In genomic region chr14:26596722-26597030, GRCh38 we compare ENCODE assay signal across 9 cellular contexts. TPM values are rescaled to one million over a fixed set of nuclear protein-coding genes. Genes with fewer than 3 reads are reported as not detected.
DNase-seq lines count a peak whose midpoint lies in the region; ATAC-seq and TF ChIP-seq lines count a peak whose summit lies in the region.
"Had no signal": no experiment of that assay in that cellular context is flagged by ENCODE, and none has a peak within 500 bp of the region (broad histone marks: within the 10 kb centered on the region; RNA-seq: fewer than 3 reads in every experiment).

No MANE protein-coding gene starts in this region.

- no peak for TF ChIP-seq EP300 in SK-N-SH (IDR thresholded peaks at IDR 0.05; ENCODE audit: borderline replicate concordance in 1 of 2, low read depth in 1 of 2, low read length in 1 of 2)

- TF ChIP-seq CTCF in SK-N-SH (IDR thresholded peaks at IDR 0.05) (no peak), brain (conservative IDR thresholded peaks at IDR 0.05) (no peak), lower leg skin (IDR thresholded peaks at IDR 0.05) (no peak), type B pancreatic cell (conservative IDR thresholded peaks at IDR 0.05) (no peak)

- H4K20me1 ChIP-seq in SK-N-SH (ENCODE audit: insufficient read depth) = no peaks in the 10 kb centered on the region

- peaks cover 6% of the 10 kb centered on the region for H3K36me3 Mint-ChIP-seq in brain
- peaks cover 5% of the 10 kb centered on the region for H3K36me3 Mint-ChIP-seq in type B pancreatic cell

- H3K9me3 Mint-ChIP-seq in brain (peaks cover 0 to 3% (median 0%) of the 10 kb centered on the region in 5 experiments), type B pancreatic cell (no peaks in the 10 kb centered on the region)

- no peak for ATAC-seq in SK-N-SH treated with all-trans-retinoic acid at 6 μM for 48 hours

- H3K4me1 Mint-ChIP-seq in brain (peaks cover 60% of the 10 kb centered on the region), type B pancreatic cell (ENCODE audit: unreplicated experiment) (peaks cover 3% of the 10 kb centered on the region)

- POLR2A ChIA-PET in SK-N-SH (lab: Yijun Ruan, JAX) = no interaction called here

- H3K4me3 Mint-ChIP-seq in brain (peak overlapping the region; percentile 96 to 100 (median 99)), type B pancreatic cell (peak overlapping the region; percentile 97)

- H3K9me3 ChIP-seq in SK-N-SH = no peaks in the 10 kb centered on the region
- H3K9me3 ChIP-seq: mucosa of descending colon had no signal

- peaks cover 15% of the 10 kb centered on the region; the same call in 1 of the 2 replicates for H3K27me3 ChIP-seq in SK-N-SH (ENCODE audit: insufficient read depth)

- H3K79me2 ChIP-seq in SK-N-SH (ENCODE audit: insufficient read depth) = no peaks in the 10 kb centered on the region

- peak overlapping the region; percentile 93 for H3K4me2 ChIP-seq in SK-N-SH

- H3K27me3 Mint-ChIP-seq in brain = peaks cover 21% of the 10 kb centered on the region
- peaks cover 48% of the 10 kb centered on the region for H3K27me3 Mint-ChIP-seq in type B pancreatic cell

- 4% methylated on average over 13 of the region's 13 CpGs for WGBS in SK-N-SH (ENCODE audit: low lambda C conversion rate)
- WGBS in lower leg skin, 2 donors = 2 to 6% methylated on average over 13 of the region's 13 CpGs

- no peaks in the 10 kb centered on the region for H3K9me2 ChIP-seq in SK-N-SH

- no peak for TF ChIP-seq POLR2A in lower leg skin (IDR thresholded peaks at IDR 0.05)

- intact Hi-C loops in lower leg skin (cut with DNase I; ENCODE audit: low total_unique reads) = no loop called here

- H3K4me1 ChIP-seq in SK-N-SH (ENCODE audit: control insufficient read depth in 1 of 2, insufficient read depth in 2 of 2, low read depth in 1 of 2, low read length in 1 of 2) = no peaks in the 10 kb centered on the region; a peak in 2 of 4 replicates

- H3K36me3 ChIP-seq in SK-N-SH (replicated peaks in 1 of 2; ENCODE audit: control insufficient read depth in 1 of 2, insufficient read depth in 2 of 2, low read length in 1 of 2) = no peaks in the 10 kb centered on the region

- no peak for TF ChIP-seq RAD21 in SK-N-SH (IDR thresholded peaks at IDR 0.05; ENCODE audit: low read length)

- peak overlapping the region; percentile 62 to 72 for H3K4me3 ChIP-seq in SK-N-SH (ENCODE audit: low read depth in 2 of 2, low read length in 1 of 2)
- peak overlapping the region; percentile 55 for H3K4me3 ChIP-seq in lower leg skin (ENCODE audit: low read depth, poor library complexity, severe bottlenecking)

- H3K27ac Mint-ChIP-seq in brain (peak overlapping the region; percentile 99), type B pancreatic cell (peak overlapping the region; percentile 67)

- peak overlapping the region; percentile 79; the same call in 1 of the 2 replicates for H2AFZ ChIP-seq in SK-N-SH (ENCODE audit: low read depth)

- CTCF ChIA-PET in SK-N-SH (lab: Yijun Ruan, JAX) = no interaction called here

- no peaks in the 10 kb centered on the region for H3F3A ChIP-seq in SK-N-SH (replicated peaks; ENCODE audit: insufficient read depth)

- H3K27ac ChIP-seq in SK-N-SH (ENCODE audit: low read depth in 2 of 2, low read length in 1 of 2) = no peak overlapping the region; a peak in 1 of 4 replicates

- no peak for DNase-seq in SK-N-SH
- DNase-seq in lower leg skin (ENCODE audit: low spot score in 2 of 2) = peak in 1 of 2 donors; percentile 83
- DNase-seq in type B pancreatic cell (ENCODE audit: extremely low spot score, unreplicated experiment) = no peak
- no peak for DNase-seq in GM03348 (ENCODE audit: low spot score)
- no peak for DNase-seq in EL
- no peak for DNase-seq in hepatic stellate cell (ENCODE audit: low spot score)

- H3K9ac ChIP-seq in SK-N-SH = no peak overlapping the region

TF ChIP-seq in SK-N-SH, 30 proteins besides CTCF, POLR2A, EP300 and RAD21:
- TF ChIP-seq FOSL2 (IDR thresholded peaks at IDR 0.05; ENCODE audit: borderline replicate concordance, low read depth) (no peak), RXRA (IDR thresholded peaks at IDR 0.05; ENCODE audit: borderline replicate concordance, low read depth) (no peak), CHD2 (IDR thresholded peaks at IDR 0.05; ENCODE audit: low read length, partially characterized antibody) (no peak), GATA2 (CRISPR knock-in tag; IDR thresholded peaks at IDR 0.05) (no peak), YY1 (IDR thresholded peaks at IDR 0.05; ENCODE audit: low read depth) (no peak), TCF12 (IDR thresholded peaks at IDR 0.05) (no peak), SIN3A (IDR thresholded peaks at IDR 0.05; ENCODE audit: borderline replicate concordance, low read depth, low read length) (no peak), PBX3 (IDR thresholded peaks at IDR 0.05) (no peak), TAF1 (IDR thresholded peaks at IDR 0.05; ENCODE audit: borderline replicate concordance, low read depth, low read length) (no peak)
TF ChIP-seq in SK-N-SH: peak in this region for 0.

TF ChIP-seq in SK-N-SH treated with all-trans-retinoic acid at 6 μM for 48 hours, 23 proteins besides CTCF, POLR2A, EP300 and RAD21 (continues in another document):
- TF ChIP-seq CREB5 (CRISPR knock-in tag; IDR thresholded peaks at IDR 0.05; ENCODE audit: low read depth) = no peak
- no peak for TF ChIP-seq SNAI2 (CRISPR knock-in tag; IDR thresholded peaks at IDR 0.05)
- TF ChIP-seq, protein P1, sequence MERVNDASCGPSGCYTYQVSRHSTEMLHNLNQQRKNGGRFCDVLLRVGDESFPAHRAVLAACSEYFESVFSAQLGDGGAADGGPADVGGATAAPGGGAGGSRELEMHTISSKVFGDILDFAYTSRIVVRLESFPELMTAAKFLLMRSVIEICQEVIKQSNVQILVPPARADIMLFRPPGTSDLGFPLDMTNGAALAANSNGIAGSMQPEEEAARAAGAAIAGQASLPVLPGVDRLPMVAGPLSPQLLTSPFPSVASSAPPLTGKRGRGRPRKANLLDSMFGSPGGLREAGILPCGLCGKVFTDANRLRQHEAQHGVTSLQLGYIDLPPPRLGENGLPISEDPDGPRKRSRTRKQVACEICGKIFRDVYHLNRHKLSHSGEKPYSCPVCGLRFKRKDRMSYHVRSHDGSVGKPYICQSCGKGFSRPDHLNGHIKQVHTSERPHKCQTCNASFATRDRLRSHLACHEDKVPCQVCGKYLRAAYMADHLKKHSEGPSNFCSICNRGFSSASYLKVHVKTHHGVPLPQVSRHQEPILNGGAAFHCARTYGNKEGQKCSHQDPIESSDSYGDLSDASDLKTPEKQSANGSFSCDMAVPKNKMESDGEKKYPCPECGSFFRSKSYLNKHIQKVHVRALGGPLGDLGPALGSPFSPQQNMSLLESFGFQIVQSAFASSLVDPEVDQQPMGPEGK (CRISPR knock-in tag; IDR thresholded peaks at IDR 0.05; ENCODE audit: borderline replicate concordance) = no peak
- no peak for TF ChIP-seq ZC3H10 (CRISPR knock-in tag; IDR thresholded peaks at IDR 0.05)
- TF ChIP-seq TCF4 (CRISPR knock-in tag; IDR thresholded peaks at IDR 0.05; ENCODE audit: borderline replicate concordance) = no peak
- no peak for TF ChIP-seq BACH2 (CRISPR knock-in tag; IDR thresholded peaks at IDR 0.05; ENCODE audit: borderline replicate concordance)
- no peak for TF ChIP-seq PPARA (CRISPR knock-in tag; IDR thresholded peaks at IDR 0.05; ENCODE audit: borderline replicate concordance)
- TF ChIP-seq ZNF8 (CRISPR knock-in tag; IDR thresholded peaks at IDR 0.05) = no peak
- no peak for TF ChIP-seq ARNTL (CRISPR knock-in tag; IDR thresholded peaks at IDR 0.05; ENCODE audit: borderline replicate concordance, low read depth)
- no peak for TF ChIP-seq TSHZ2 (CRISPR knock-in tag; IDR thresholded peaks at IDR 0.05)
- no peak for TF ChIP-seq OSR1 (CRISPR knock-in tag; IDR thresholded peaks at IDR 0.05)
- no peak for TF ChIP-seq TOX (CRISPR knock-in tag; IDR thresholded peaks at IDR 0.05; ENCODE audit: borderline replicate concordance)
- TF ChIP-seq ZNF70 (CRISPR knock-in tag; IDR thresholded peaks at IDR 0.05) = no peak
- TF ChIP-seq ESRRG (CRISPR knock-in tag; IDR thresholded peaks at IDR 0.05) = no peak

RNA-seq across cellular contexts. Expression of gene NOVA1, which starts 1.2 kb away (rescaled TPM):
- 0.32 and 0.44 TPM in 2 replicates for polyA plus RNA-seq in SK-N-SH (2012; rRNA removed)
- 0.68 and 0.76 TPM in 2 replicates for polyA plus RNA-seq in SK-N-SH (2012; cell fraction: cytosol; rRNA removed)
- 0.70 and 0.93 TPM in 2 replicates for polyA plus RNA-seq in SK-N-SH (2012; cell fraction: nucleus; rRNA removed)
- polyA plus RNA-seq in brain (ENCODE audit: insufficient read depth, low read depth, low replicate concordance) = 27.6 TPM
- total RNA-seq in lower leg skin = 1 to 10 TPM; 3.0 to 8.9 (median 7.1) TPM
- total RNA-seq in type B pancreatic cell (ENCODE audit: low replicate concordance) = 8.8 and 22.6 TPM in 2 replicates
